In the genomic region with DNA sequence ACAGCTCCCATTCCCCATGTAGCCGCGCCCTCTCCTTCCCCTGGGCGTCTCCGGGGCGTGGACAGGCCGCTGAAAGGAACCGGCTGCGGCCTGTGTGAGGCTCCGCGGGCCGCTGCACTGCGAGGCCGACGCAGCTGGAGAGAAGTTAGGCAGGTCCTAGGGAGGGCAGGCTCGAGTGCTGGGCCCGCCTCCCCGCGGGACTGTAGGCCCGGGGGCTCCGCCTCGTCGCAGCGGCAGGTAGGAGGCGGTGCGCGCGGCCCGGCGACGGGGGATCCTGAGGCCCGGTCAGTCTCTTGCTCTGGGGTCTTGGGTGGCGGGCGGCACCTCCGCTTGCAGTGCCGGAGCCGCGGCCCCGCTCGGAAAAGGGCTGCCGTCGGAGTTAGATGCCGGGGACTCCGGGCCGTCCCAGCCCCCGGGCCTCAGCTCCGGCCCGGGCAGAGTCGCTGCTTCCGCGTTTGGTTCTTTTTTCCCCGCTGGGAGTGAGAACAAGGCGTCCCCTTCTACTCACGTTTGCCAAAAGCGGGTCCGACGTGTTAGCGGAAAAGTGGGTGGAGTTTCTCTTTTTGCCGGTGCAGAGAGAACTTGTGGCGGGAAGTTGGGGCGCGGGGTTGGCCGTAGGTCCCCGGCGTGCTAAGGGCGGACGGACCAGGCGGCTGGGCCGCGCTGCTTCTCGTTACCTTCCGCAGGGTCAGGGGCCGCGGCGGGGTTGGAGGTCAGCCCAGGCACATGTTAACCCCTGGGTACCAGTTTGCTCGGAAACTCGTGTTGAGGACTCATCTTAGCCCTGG, we compare ENCODE assay signal across 1 cellular context.
TF ChIP-seq lines count a peak whose summit lies in the region.

Gene VRK2, plus strand, starts transcription at position 222 of the 788 bp plus-strand sequence. CDS start 2,026 bp downstream, outside the sequence.

TF ChIP-seq in HEK293, 187 proteins besides CTCF, POLR2A, EP300 and RAD21 (continued from another document and continues in another):
- TF ChIP-seq, protein P1, sequence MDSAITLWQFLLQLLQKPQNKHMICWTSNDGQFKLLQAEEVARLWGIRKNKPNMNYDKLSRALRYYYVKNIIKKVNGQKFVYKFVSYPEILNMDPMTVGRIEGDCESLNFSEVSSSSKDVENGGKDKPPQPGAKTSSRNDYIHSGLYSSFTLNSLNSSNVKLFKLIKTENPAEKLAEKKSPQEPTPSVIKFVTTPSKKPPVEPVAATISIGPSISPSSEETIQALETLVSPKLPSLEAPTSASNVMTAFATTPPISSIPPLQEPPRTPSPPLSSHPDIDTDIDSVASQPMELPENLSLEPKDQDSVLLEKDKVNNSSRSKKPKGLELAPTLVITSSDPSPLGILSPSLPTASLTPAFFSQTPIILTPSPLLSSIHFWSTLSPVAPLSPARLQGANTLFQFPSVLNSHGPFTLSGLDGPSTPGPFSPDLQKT (IDR thresholded peaks at IDR 0.05; ENCODE audit: borderline replicate concordance, low read depth, low read length), result no peak
- TF ChIP-seq ZBTB26 (tag by site-specific recombination; optimal IDR thresholded peaks at IDR 0.05) (peak; percentile 82), ZEB2 (tag by site-specific recombination; IDR thresholded peaks at IDR 0.05) (peak; percentile 75), ZNF837 (tag by site-specific recombination; IDR thresholded peaks at IDR 0.05) (no peak), ZNF558 (tag by site-specific recombination; IDR thresholded peaks at IDR 0.05) (no peak), ZNF488 (tag by site-specific recombination; IDR thresholded peaks at IDR 0.05) (no peak), ZNF626 (tag by site-specific recombination; IDR thresholded peaks at IDR 0.05) (no peak), MYNN (tag by site-specific recombination; IDR thresholded peaks at IDR 0.05; ENCODE audit: borderline replicate concordance) (no peak), ZNF449 (tag by site-specific recombination; IDR thresholded peaks at IDR 0.05) (peak; percentile 76), ZNF366 (tag by site-specific recombination; conservative IDR thresholded peaks at IDR 0.05) (0 out of 2 replicates have a peak, but pooled peaks have one; percentile 19), ZNF138 (tag by site-specific recombination; IDR thresholded peaks at IDR 0.05; ENCODE audit: borderline replicate concordance) (no peak), ZNF423 (tag by site-specific recombination; IDR thresholded peaks at IDR 0.05) (peak; percentile 27; the same call in 1 of the 2 replicates), YY2 (tag by site-specific recombination; IDR thresholded peaks at IDR 0.05) (no peak), SP2 (tag by site-specific recombination; IDR thresholded peaks at IDR 0.05) (peak; percentile 81), ZNF202 (tag by site-specific recombination; IDR thresholded peaks at IDR 0.05; ENCODE audit: borderline replicate concordance) (no peak), ZNF174 (tag by site-specific recombination; IDR thresholded peaks at IDR 0.05) (no peak), GFI1B (tag by site-specific recombination; IDR thresholded peaks at IDR 0.05) (no peak), MEIS1 (CRISPR knock-in tag; IDR thresholded peaks at IDR 0.05; ENCODE audit: borderline replicate concordance) (no peak), SCRT1 (tag by site-specific recombination; IDR thresholded peaks at IDR 0.05; ENCODE audit: borderline replicate concordance) (no peak), ZNF654 (tag by site-specific recombination; IDR thresholded peaks at IDR 0.05; ENCODE audit: low read depth) (no peak), RBAK (tag by site-specific recombination; IDR thresholded peaks at IDR 0.05) (no peak), ZNF629 (tag by site-specific recombination; IDR thresholded peaks at IDR 0.05) (peak; percentile 16; the same call in 1 of the 2 replicates), ZNF747 (tag by site-specific recombination; IDR thresholded peaks at IDR 0.05) (no peak), ZNF658 (tag by site-specific recombination; IDR thresholded peaks at IDR 0.05) (no peak), ZNF664 (tag by site-specific recombination; IDR thresholded peaks at IDR 0.05) (no peak), HOXA7 (CRISPR knock-in tag; IDR thresholded peaks at IDR 0.05; ENCODE audit: borderline replicate concordance) (no peak), ZNF311 (tag by site-specific recombination; IDR thresholded peaks at IDR 0.05; ENCODE audit: borderline replicate concordance) (no peak), ZNF585B (tag by site-specific recombination; IDR thresholded peaks at IDR 0.05) (peak; percentile 18; the same call in 1 of the 2 replicates), SP7 (tag by site-specific recombination; IDR thresholded peaks at IDR 0.05) (peak; percentile 64), SCRT2 (tag by site-specific recombination; IDR thresholded peaks at IDR 0.05) (peak; percentile 26; the same call in 1 of the 2 replicates), ZNF670 (tag by site-specific recombination; IDR thresholded peaks at IDR 0.05; ENCODE audit: low read depth) (no peak), ZFHX2 (tag by site-specific recombination; conservative IDR thresholded peaks at IDR 0.05) (peak; percentile 40; the same call in 1 of the 2 replicates), KLF1 (tag by site-specific recombination; IDR thresholded peaks at IDR 0.05) (peak; percentile 93), ZNF19 (tag by site-specific recombination; IDR thresholded peaks at IDR 0.05; ENCODE audit: low read depth) (no peak), EGR2 (tag by site-specific recombination; IDR thresholded peaks at IDR 0.05; ENCODE audit: low read depth) (0 out of 2 replicates have a peak, but pooled peaks have one; percentile 20), ZNF133 (tag by site-specific recombination; IDR thresholded peaks at IDR 0.05) (no peak), ZNF140 (tag by site-specific recombination; IDR thresholded peaks at IDR 0.05) (no peak), FEZF1 (tag by site-specific recombination; IDR thresholded peaks at IDR 0.05) (no peak), ZNF175 (tag by site-specific recombination; IDR thresholded peaks at IDR 0.05) (no peak), ZNF48 (tag by site-specific recombination; IDR thresholded peaks at IDR 0.05) (no peak), ZNF394 (tag by site-specific recombination; IDR thresholded peaks at IDR 0.05; ENCODE audit: borderline replicate concordance) (no peak), SP3 (tag by site-specific recombination; IDR thresholded peaks at IDR 0.05) (peak; percentile 94)
- TF ChIP-seq, protein P2, sequence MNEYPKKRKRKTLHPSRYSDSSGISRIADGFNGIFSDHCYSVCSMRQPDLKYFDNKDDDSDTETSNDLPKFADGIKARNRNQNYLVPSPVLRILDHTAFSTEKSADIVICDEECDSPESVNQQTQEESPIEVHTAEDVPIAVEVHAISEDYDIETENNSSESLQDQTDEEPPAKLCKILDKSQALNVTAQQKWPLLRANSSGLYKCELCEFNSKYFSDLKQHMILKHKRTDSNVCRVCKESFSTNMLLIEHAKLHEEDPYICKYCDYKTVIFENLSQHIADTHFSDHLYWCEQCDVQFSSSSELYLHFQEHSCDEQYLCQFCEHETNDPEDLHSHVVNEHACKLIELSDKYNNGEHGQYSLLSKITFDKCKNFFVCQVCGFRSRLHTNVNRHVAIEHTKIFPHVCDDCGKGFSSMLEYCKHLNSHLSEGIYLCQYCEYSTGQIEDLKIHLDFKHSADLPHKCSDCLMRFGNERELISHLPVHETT (tag by site-specific recombination; IDR thresholded peaks at IDR 0.05), result no peak
- TF ChIP-seq, protein P3, sequence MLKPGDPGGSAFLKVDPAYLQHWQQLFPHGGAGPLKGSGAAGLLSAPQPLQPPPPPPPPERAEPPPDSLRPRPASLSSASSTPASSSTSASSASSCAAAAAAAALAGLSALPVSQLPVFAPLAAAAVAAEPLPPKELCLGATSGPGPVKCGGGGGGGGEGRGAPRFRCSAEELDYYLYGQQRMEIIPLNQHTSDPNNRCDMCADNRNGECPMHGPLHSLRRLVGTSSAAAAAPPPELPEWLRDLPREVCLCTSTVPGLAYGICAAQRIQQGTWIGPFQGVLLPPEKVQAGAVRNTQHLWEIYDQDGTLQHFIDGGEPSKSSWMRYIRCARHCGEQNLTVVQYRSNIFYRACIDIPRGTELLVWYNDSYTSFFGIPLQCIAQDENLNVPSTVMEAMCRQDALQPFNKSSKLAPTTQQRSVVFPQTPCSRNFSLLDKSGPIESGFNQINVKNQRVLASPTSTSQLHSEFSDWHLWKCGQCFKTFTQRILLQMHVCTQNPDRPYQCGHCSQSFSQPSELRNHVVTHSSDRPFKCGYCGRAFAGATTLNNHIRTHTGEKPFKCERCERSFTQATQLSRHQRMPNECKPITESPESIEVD (tag by site-specific recombination; IDR thresholded peaks at IDR 0.05), result no peak
- TF ChIP-seq, protein P4, sequence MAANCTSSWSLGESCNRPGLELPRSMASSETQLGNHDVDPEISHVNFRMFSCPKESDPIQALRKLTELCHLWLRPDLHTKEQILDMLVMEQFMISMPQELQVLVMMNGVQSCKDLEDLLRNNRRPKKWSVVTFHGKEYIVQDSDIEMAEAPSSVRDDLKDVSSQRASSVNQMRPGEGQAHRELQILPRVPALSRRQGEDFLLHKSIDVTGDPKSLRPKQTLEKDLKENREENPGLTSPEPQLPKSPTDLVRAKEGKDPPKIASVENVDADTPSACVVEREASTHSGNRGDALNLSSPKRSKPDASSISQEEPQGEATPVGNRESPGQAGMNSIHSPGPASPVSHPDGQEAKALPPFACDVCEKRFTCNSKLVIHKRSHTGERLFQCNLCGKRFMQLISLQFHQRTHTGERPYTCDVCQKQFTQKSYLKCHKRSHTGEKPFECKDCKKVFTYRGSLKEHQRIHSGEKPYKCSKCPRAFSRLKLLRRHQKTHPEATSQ (tag by site-specific recombination; IDR thresholded peaks at IDR 0.05), result 0 out of 2 replicates have a peak, but pooled peaks have one; percentile 12
- TF ChIP-seq, protein P5, sequence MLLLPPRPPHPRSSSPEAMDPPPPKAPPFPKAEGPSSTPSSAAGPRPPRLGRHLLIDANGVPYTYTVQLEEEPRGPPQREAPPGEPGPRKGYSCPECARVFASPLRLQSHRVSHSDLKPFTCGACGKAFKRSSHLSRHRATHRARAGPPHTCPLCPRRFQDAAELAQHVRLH (tag by site-specific recombination; IDR thresholded peaks at IDR 0.05), result no peak
- TF ChIP-seq, protein P6, sequence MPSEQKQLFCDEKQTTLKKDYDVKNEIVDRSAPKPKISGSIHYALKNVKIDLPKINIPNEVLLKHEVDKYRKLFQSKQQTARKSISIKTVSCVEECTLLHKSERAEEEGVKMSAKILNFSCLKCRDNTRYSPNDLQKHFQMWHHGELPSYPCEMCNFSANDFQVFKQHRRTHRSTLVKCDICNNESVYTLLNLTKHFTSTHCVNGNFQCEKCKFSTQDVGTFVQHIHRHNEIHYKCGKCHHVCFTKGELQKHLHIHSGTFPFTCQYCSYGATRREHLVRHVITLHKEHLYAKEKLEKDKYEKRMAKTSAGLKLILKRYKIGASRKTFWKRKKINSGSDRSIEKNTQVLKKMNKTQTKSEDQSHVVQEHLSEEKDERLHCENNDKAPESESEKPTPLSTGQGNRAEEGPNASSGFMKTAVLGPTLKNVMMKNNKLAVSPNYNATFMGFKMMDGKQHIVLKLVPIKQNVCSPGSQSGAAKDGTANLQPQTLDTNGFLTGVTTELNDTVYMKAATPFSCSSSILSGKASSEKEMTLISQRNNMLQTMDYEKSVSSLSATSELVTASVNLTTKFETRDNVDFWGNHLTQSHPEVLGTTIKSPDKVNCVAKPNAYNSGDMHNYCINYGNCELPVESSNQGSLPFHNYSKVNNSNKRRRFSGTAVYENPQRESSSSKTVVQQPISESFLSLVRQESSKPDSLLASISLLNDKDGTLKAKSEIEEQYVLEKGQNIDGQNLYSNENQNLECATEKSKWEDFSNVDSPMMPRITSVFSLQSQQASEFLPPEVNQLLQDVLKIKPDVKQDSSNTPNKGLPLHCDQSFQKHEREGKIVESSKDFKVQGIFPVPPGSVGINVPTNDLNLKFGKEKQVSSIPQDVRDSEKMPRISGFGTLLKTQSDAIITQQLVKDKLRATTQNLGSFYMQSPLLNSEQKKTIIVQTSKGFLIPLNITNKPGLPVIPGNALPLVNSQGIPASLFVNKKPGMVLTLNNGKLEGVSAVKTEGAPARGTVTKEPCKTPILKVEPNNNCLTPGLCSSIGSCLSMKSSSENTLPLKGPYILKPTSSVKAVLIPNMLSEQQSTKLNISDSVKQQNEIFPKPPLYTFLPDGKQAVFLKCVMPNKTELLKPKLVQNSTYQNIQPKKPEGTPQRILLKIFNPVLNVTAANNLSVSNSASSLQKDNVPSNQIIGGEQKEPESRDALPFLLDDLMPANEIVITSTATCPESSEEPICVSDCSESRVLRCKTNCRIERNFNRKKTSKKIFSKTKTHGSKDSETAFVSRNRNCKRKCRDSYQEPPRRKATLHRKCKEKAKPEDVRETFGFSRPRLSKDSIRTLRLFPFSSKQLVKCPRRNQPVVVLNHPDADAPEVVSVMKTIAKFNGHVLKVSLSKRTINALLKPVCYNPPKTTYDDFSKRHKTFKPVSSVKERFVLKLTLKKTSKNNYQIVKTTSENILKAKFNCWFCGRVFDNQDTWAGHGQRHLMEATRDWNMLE (tag by site-specific recombination; conservative IDR thresholded peaks at IDR 0.05; ENCODE audit: low read depth), result no peak
